13 cellular contexts compared by ENCODE assay signal in the genomic region with DNA sequence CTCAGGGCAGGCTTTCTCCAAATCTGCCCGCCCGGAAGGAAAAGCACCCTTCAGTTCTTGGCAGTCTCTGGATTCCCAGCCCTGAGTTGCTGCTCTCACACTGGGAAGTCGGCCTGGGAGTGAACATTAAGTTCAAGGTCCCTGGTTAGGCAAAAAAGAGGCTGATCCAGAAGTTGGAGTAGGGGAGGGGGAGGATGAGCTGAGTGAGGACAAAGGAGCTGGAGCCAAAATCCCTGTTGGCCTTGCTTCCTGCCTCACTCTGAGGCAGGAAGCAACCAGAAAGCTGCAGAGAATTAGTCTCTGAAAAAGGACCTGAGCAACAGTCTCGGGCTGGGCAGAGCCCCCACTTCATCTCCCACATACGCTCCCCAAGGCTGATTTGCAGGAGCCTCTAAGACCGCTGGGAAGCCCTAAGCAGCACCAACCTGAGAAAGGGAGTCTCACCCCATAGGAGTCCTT. TPM values are rescaled to one million over a fixed set of nuclear protein-coding genes. Genes with fewer than 3 reads are reported as not detected.
DNase-seq lines count a peak whose midpoint lies in the region; TF ChIP-seq lines count a peak whose summit lies in the region.
"Had no signal": no experiment of that assay in that cellular context is flagged by ENCODE, and none has a peak within 500 bp of the region (broad histone marks: within the 10 kb centered on the region; RNA-seq: fewer than 3 reads in every experiment).

No MANE protein-coding gene starts in this region.

- H3K9me3 Mint-ChIP-seq in activated T-cell treated with anti-CD3 and anti-CD28 coated beads, Interleukin-2, amount 50 U/mL, for 24 hours: no peaks in the 10 kb centered on the region
- H3K9me3 Mint-ChIP-seq: stimulated activated naive CD8-positive, alpha-beta T cell treated with anti-CD3 and anti-CD28 coated beads, Interleukin-15, Interleukin-2, amounts not matched to agents 100 ng/mL and 50 ng/mL, for 24 hours had no signal

- H3K9me2 ChIP-seq in OCI-LY7 (ENCODE audit: insufficient read depth, low read length): no peaks in the 10 kb centered on the region

- intact Hi-C loops in OCI-LY7 (cut with micrococcal nuclease; ENCODE audit: unreplicated experiment): no loop called here

- POLR2A ChIA-PET in OCI-LY7 (lab: Charles Lee): interaction anchor here (0.5 to 1.2 kb wide), 5 partner anchors 13 to 382 kb away, joined by 3 to 5 read pairs (median 3); partner anchors contain the start of gene IRGM

- H3K4me2 ChIP-seq in OCI-LY7 (ENCODE audit: low read length) (peak overlapping the region; percentile 0; the same call in 1 of the 2 replicates), fibroblast of lung (ENCODE audit: extremely low read depth, insufficient read depth, low read length) (no peak overlapping the region)

- TF ChIP-seq POLR2A in suprapubic skin (IDR thresholded peaks at IDR 0.05): no peak

- DNase-seq in OCI-LY7 (ENCODE audit: low spot score): no peak
- peak in 1 of 2 donors; percentile 22 for DNase-seq in fibroblast of lung (ENCODE audit: low read depth in 2 of 2)
- peak; percentile 50 to 58 for DNase-seq in lung microvascular endothelial cell (ENCODE audit: low read depth in 2 of 2)
- DNase-seq in suprapubic skin (ENCODE audit: low spot score in 2 of 2): no peak
- DNase-seq in retina: no peak
- DNase-seq in activated T-cell treated with anti-CD3 and anti-CD28 coated beads, Interleukin-2, amount 50 U/mL, for 24 hours: no peak
- DNase-seq in germinal center (ENCODE audit: low spot score): no peak
- no peak for DNase-seq in activated CD4-positive, alpha-beta T cell treated with anti-CD3 and anti-CD28 coated beads for 48 hours
- DNase-seq: erythroblast, NCI-H1417, T-helper 9 cell had no signal

- H3K27ac Mint-ChIP-seq in activated T-cell treated with anti-CD3 and anti-CD28 coated beads, Interleukin-2, amount 50 U/mL, for 24 hours: no peak overlapping the region
- H3K27ac Mint-ChIP-seq: stimulated activated naive CD8-positive, alpha-beta T cell treated with anti-CD3 and anti-CD28 coated beads, Interleukin-15, Interleukin-2, amounts not matched to agents 100 ng/mL and 50 ng/mL, for 24 hours had no signal

- no peaks in the 10 kb centered on the region for H3K36me3 Mint-ChIP-seq in activated T-cell treated with anti-CD3 and anti-CD28 coated beads, Interleukin-2, amount 50 U/mL, for 24 hours (ENCODE audit: low read depth)

- peaks cover 13% of the 10 kb centered on the region for H3K4me1 Mint-ChIP-seq in activated T-cell treated with anti-CD3 and anti-CD28 coated beads, Interleukin-2, amount 50 U/mL, for 24 hours (ENCODE audit: low read depth)

- H2AFZ ChIP-seq in OCI-LY7 (ENCODE audit: low read length) (peak overlapping the region; percentile 96; the same call in 1 of the 2 replicates), fibroblast of lung (ENCODE audit: low read length) (peak overlapping the region; percentile 40)

- no peaks in the 10 kb centered on the region for H3K27me3 ChIP-seq in fibroblast of lung (ENCODE audit: control insufficient read depth, insufficient read depth, low read length)
- H3K27me3 ChIP-seq in suprapubic skin: no peaks in the 10 kb centered on the region

- BruUV-seq in OCI-LY7 (replicated peaks; lab: Mats Ljungman, UMichigan): no TSS peak

- H3K4me1 ChIP-seq in OCI-LY7 (ENCODE audit: insufficient read depth, low read length, poor library complexity, severe bottlenecking) (peaks cover 53% of the 10 kb centered on the region), fibroblast of lung (ENCODE audit: control insufficient read depth, extremely low read depth, insufficient read depth, low read length) (peaks cover 15% of the 10 kb centered on the region), suprapubic skin (peaks cover 20% of the 10 kb centered on the region)

- 36% methylated on average over 6 of the region's 6 CpGs for WGBS in suprapubic skin

- H3K4me3 ChIP-seq in OCI-LY7 (ENCODE audit: low read depth, low read length, poor library complexity, severe bottlenecking) (no peak overlapping the region), fibroblast of lung (replicated peaks in 1 of 4; ENCODE audit: control extremely low read depth in 1 of 4, insufficient read depth in 1 of 4, low read depth in 3 of 4, low read length in 4 of 4) (no peak overlapping the region), suprapubic skin (no peak overlapping the region)
- H3K4me3 ChIP-seq: GM12878 had no signal

- CTCF ChIA-PET in OCI-LY7 (lab: Charles Lee; ENCODE audit: unreplicated experiment): no interaction called here

- no peaks in the 10 kb centered on the region for H3K27me3 Mint-ChIP-seq in activated T-cell treated with anti-CD3 and anti-CD28 coated beads, Interleukin-2, amount 50 U/mL, for 24 hours
- H3K27me3 Mint-ChIP-seq: stimulated activated naive CD8-positive, alpha-beta T cell treated with anti-CD3 and anti-CD28 coated beads, Interleukin-15, Interleukin-2, amounts not matched to agents 100 ng/mL and 50 ng/mL, for 24 hours had no signal

- H4K20me1 ChIP-seq in OCI-LY7 (ENCODE audit: insufficient read depth, low read length) (no peaks in the 10 kb centered on the region), fibroblast of lung (ENCODE audit: control insufficient read depth, extremely low read depth, insufficient read depth, low read length) (no peaks in the 10 kb centered on the region)

- H3K4me3 Mint-ChIP-seq in activated T-cell treated with anti-CD3 and anti-CD28 coated beads, Interleukin-2, amount 50 U/mL, for 24 hours: no peak overlapping the region
- H3K4me3 Mint-ChIP-seq: stimulated activated naive CD8-positive, alpha-beta T cell treated with anti-CD3 and anti-CD28 coated beads, Interleukin-15, Interleukin-2, amounts not matched to agents 100 ng/mL and 50 ng/mL, for 24 hours had no signal

- H3K27ac ChIP-seq in OCI-LY7 (ENCODE audit: low read depth, low read length, poor library complexity, severe bottlenecking): no peak overlapping the region
- H3K27ac ChIP-seq in fibroblast of lung (ENCODE audit: insufficient read depth, low read length): no peak overlapping the region
- peak overlapping the region; percentile 15 for H3K27ac ChIP-seq in suprapubic skin

- H3K9me3 ChIP-seq in OCI-LY7 (ENCODE audit: low read length) (no peaks in the 10 kb centered on the region), fibroblast of lung (ENCODE audit: control insufficient read depth, insufficient read depth, low read depth, low read length) (no peaks in the 10 kb centered on the region), suprapubic skin (no peaks in the 10 kb centered on the region)

- TF ChIP-seq CTCF in OCI-LY7 (conservative IDR thresholded peaks at IDR 0.05; ENCODE audit: low read length): no peak
- no peak for TF ChIP-seq CTCF in fibroblast of lung (conservative IDR thresholded peaks at IDR 0.05 in 1 of 2, IDR thresholded peaks at IDR 0.05 in 1 of 2; ENCODE audit: low read depth in 1 of 2, low read length in 2 of 2)
- no peak for TF ChIP-seq CTCF in suprapubic skin (IDR thresholded peaks at IDR 0.05)

- no peak for TF ChIP-seq EP300 in suprapubic skin (IDR thresholded peaks at IDR 0.05)

- H3K36me3 ChIP-seq in OCI-LY7 (ENCODE audit: insufficient read depth, low read length) (no peaks in the 10 kb centered on the region), fibroblast of lung (ENCODE audit: control insufficient read depth, insufficient read depth, low read length) (no peaks in the 10 kb centered on the region), suprapubic skin (no peaks in the 10 kb centered on the region)

- peak overlapping the region; percentile 8 for H3K9ac ChIP-seq in fibroblast of lung (ENCODE audit: insufficient read depth, low read length)

- H3K79me2 ChIP-seq in OCI-LY7 (ENCODE audit: insufficient read depth, low read depth, low read length): no peaks in the 10 kb centered on the region
- H3K79me2 ChIP-seq in fibroblast of lung (ENCODE audit: control insufficient read depth, insufficient read depth, low read length): no peaks in the 10 kb centered on the region

RNA-seq across cellular contexts. Expression of gene RPS14, which starts 15.0 kb away (rescaled TPM):
- total RNA-seq in OCI-LY7 (2014; rRNA removed; shearing (Covaris generic)): 2,281 and 2,351 TPM in 2 replicates
- 2,284 and 2,304 TPM in 2 replicates for total RNA-seq in OCI-LY7 (2022)
- total RNA-seq in fibroblast of lung: 1,962 and 4,466 TPM in 2 replicates
- 5,623 and 6,025 TPM in 2 replicates for polyA plus RNA-seq in fibroblast of lung
- 3,434 and 3,467 TPM in 2 replicates for polyA plus RNA-seq in fibroblast of lung (2012)
- polyA minus RNA-seq in fibroblast of lung (ENCODE audit: low replicate concordance): 1,117 and 1,370 TPM in 2 replicates
- total RNA-seq in lung microvascular endothelial cell: 2,426 and 2,980 TPM in 2 replicates
- total RNA-seq in suprapubic skin: 1,000 to 10,000 TPM; 1,684 to 3,537 (median 3,314) TPM

RNA-seq across cellular contexts. Expression of gene NDST1, which starts 43.3 kb away (rescaled TPM):
- total RNA-seq in OCI-LY7 (2014; rRNA removed; shearing (Covaris generic)): 8.8 and 9.5 TPM in 2 replicates
- total RNA-seq in OCI-LY7 (2022): 26.6 and 28.4 TPM in 2 replicates
- total RNA-seq in fibroblast of lung: 18.2 and 38.5 TPM in 2 replicates
- polyA plus RNA-seq in fibroblast of lung: 50.5 and 94.8 TPM in 2 replicates
- polyA plus RNA-seq in fibroblast of lung (2012): 69.9 and 152 TPM in 2 replicates
- 218 and 448 TPM in 2 replicates for polyA minus RNA-seq in fibroblast of lung (ENCODE audit: low replicate concordance)
- 22.6 and 27.5 TPM in 2 replicates for total RNA-seq in lung microvascular endothelial cell
- 100 to 1,000 TPM in 3 of 4 donors, 10 to 100 TPM in 1; 94.6 to 157 (median 134) TPM for total RNA-seq in suprapubic skin

RNA-seq across cellular contexts. Expression of gene CD74, which starts 51.9 kb away (rescaled TPM):
- 2,446 and 3,686 TPM in 2 replicates for total RNA-seq in OCI-LY7 (2014; rRNA removed; shearing (Covaris generic))
- total RNA-seq in OCI-LY7 (2022) (1,759 and 1,769 TPM in 2 replicates), fibroblast of lung (3.9 and 5.9 TPM in 2 replicates), lung microvascular endothelial cell (2.0 and 5.8 TPM in 2 replicates), suprapubic skin (1,000 to 10,000 TPM in 1 of 4 donors, 100 to 1,000 TPM in 3; 433 to 1,002 (median 776) TPM)
- 1.3 and 1.8 TPM in 2 replicates for polyA plus RNA-seq in fibroblast of lung
- 2.0 and 2.7 TPM in 2 replicates for polyA plus RNA-seq in fibroblast of lung (2012)
- polyA minus RNA-seq in fibroblast of lung (ENCODE audit: low replicate concordance): 2.0 TPM in 1 of 2 replicates, not detected in the other

Comparison
In these comparisons a context has a peak if more than half of its experiments do, and no peak if none do; other contexts are left out.
1. DNase-seq: peak in lung microvascular endothelial cell (2 of 2); none in OCI-LY7 (single experiment), suprapubic skin (0 of 2), retina (single experiment), activated T-cell treated with anti-CD3 and anti-CD28 coated beads, Interleukin-2, amount 50 U/mL, for 24 hours (single experiment), germinal center (single experiment) and activated CD4-positive, alpha-beta T cell treated with anti-CD3 and anti-CD28 coated beads for 48 hours (single experiment).
2. RNA of gene CD74, which starts 51.9 kb away (total RNA-seq): 1,759 to 3,686 TPM in OCI-LY7 and 433 to 1,002 TPM in suprapubic skin; 3.9 to 5.9 TPM in fibroblast of lung and 2.0 to 5.8 TPM in lung microvascular endothelial cell; every median in the first group is over 10 times any median in the second.